In genomic region chr15:61195116-61196002, GRCh38 we compare ENCODE assay signal across 8 cellular contexts. TPM values are rescaled to one million over a fixed set of nuclear protein-coding genes. Genes with fewer than 3 reads are reported as not detected.
A peak's percentile ranks its signal among the peaks of the same experiment; 100 is the strongest.
DNase-seq lines count a peak whose midpoint lies in the region; ATAC-seq and TF ChIP-seq lines count a peak whose summit lies in the region.

No MANE protein-coding gene starts in this region.

- no peak overlapping the region for H3K27ac Mint-ChIP-seq in nephron

- no peak overlapping the region for H3K4me3 ChIP-seq in cardiac fibroblast (replicated peaks in 1 of 2; ENCODE audit: low read depth in 2 of 2, low read length in 2 of 2)

- ATAC-seq in HG03139 (IDR thresholded peaks at IDR 0.05; ENCODE audit: unreplicated experiment) (no peak), HG03460 (IDR thresholded peaks at IDR 0.05; ENCODE audit: unreplicated experiment) (no peak), GM18519 (IDR thresholded peaks at IDR 0.05; ENCODE audit: low FRiP score, unreplicated experiment) (no peak)

- TF ChIP-seq CTCF in cardiac fibroblast (IDR thresholded peaks at IDR 0.05; ENCODE audit: low read depth, low read length) (peak; percentile 76), nephron (IDR thresholded peaks at IDR 0.05; ENCODE audit: unreplicated experiment in 3 of 3) (peak; percentile 38 to 52 (median 43))

- in situ Hi-C loops in ACHN (cut with HindIII; ENCODE audit: low pct_ligation_motif_present, low pct_unique_long_range_greater_than_20kb, low sequenced_read_pairs): no loop called here
- in situ Hi-C loops in G401 (cut with HindIII; ENCODE audit: low sequenced_read_pairs): no loop called here

- H3K27me3 Mint-ChIP-seq in nephron (ENCODE audit: low read depth): no peaks in the 10 kb centered on the region

- no peaks in the 10 kb centered on the region for H3K36me3 Mint-ChIP-seq in nephron (ENCODE audit: low read depth)

- no peaks in the 10 kb centered on the region for H3K9me3 Mint-ChIP-seq in nephron

- peaks cover 42% of the 10 kb centered on the region for H3K4me1 Mint-ChIP-seq in nephron

- no peak overlapping the region for H3K4me3 Mint-ChIP-seq in nephron

- DNase-seq in ACHN: peak; percentile 46
- DNase-seq in G401 (ENCODE audit: low spot score): peak; percentile 47
- DNase-seq in NCI-H1048 (lab: John Stamatoyannopoulos, UW): peak; percentile 10
- DNase-seq in cardiac fibroblast (ENCODE audit: low read depth in 2 of 2): peak; percentile 68 to 71

RNA-seq across cellular contexts. Expression of gene RORA, which starts 33.7 kb away (rescaled TPM):
- total RNA-seq in G401 (2014; rRNA removed; shearing (Covaris generic)): 0.31 and 2.4 TPM in 2 replicates

Comparison
In these comparisons a context has a peak if more than half of its experiments do, and no peak if none do; other contexts are left out.
1. DNase-seq: peak in every context shown above with its lines; median percentile 70 in cardiac fibroblast; 47 in G401; 46 in ACHN; 10 in NCI-H1048.